In the genomic region with DNA sequence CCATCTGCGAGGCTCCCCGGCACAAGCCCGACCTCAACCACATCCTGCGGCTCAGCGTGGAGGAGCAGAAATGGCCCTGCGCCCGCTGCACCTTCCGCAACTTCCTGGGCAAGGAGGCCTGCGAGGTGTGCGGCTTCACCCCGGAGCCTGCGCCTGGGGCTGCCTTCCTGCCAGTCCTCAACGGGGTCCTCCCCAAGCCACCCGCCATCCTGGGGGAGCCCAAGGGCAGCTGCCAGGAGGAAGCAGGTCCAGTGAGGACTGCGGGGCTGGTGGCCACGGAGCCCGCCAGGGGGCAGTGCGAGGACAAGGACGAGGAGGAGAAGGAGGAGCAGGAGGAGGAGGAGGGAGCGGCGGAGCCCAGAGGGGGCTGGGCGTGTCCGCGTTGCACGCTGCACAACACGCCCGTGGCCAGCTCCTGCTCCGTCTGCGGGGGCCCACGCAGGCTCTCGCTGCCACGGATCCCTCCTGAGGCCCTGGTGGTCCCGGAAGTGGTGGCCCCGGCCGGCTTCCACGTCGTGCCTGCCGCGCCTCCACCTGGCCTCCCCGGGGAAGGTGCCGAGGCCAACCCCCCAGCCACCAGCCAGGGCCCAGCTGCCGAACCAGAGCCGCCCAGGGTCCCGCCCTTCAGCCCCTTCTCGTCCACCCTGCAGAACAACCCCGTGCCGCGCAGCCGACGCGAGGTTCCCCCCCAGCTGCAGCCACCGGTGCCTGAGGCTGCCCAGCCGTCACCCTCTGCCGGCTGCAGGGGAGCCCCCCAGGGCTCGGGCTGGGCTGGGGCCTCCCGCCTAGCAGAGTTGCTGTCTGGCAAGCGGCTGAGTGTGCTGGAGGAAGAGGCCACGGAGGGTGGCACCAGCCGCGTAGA, we compare ENCODE assay signal across 6 cellular contexts. TPM values are rescaled to one million over a fixed set of nuclear protein-coding genes. Genes with fewer than 3 reads are reported as not detected.
DNase-seq lines count a peak whose midpoint lies in the region; ATAC-seq, FAIRE-seq and TF ChIP-seq lines count a peak whose summit lies in the region.

No MANE protein-coding gene starts in this region.

- no peaks in the 10 kb centered on the region for H3K9me1 ChIP-seq in endothelial cell of umbilical vein (replicated peaks; ENCODE audit: control insufficient read depth, extremely low read depth, insufficient read depth, low read length)

- H3K4me3 ChIP-seq in BJ (ENCODE audit: low read depth, low read length), result no peak overlapping the region
- H3K4me3 ChIP-seq in endothelial cell of umbilical vein (replicated peaks in 1 of 3; ENCODE audit: insufficient read depth in 1 of 3, low read depth in 1 of 3, low read length in 3 of 3), result no peak overlapping the region
- no peak overlapping the region for H3K4me3 ChIP-seq in smooth muscle cell

- POLR2A ChIA-PET in BJ (lab: Charles Lee) (no interaction called here), endothelial cell of umbilical vein (lab: Charles Lee) (no interaction called here)

- H3K4me2 ChIP-seq in endothelial cell of umbilical vein (ENCODE audit: insufficient read depth, low read length) (no peak overlapping the region), smooth muscle cell (no peak overlapping the region)

- dilution Hi-C loops in endothelial cell of umbilical vein (cut with MboI; ENCODE audit: extremely low pct_ligation_motif_present, low sequenced_read_pairs), result no loop called here

- H4K20me1 ChIP-seq in endothelial cell of umbilical vein (replicated peaks; ENCODE audit: control insufficient read depth, extremely low read depth, insufficient read depth, low read length) (no peaks in the 10 kb centered on the region), smooth muscle cell (ENCODE audit: low read depth) (peaks cover 54% of the 10 kb centered on the region)

- no peak for TF ChIP-seq POLR2A in endothelial cell of umbilical vein (IDR thresholded peaks at IDR 0.05; ENCODE audit: low read depth, low read length)

- intact Hi-C loops in endothelial cell of umbilical vein (cut with micrococcal nuclease), result no loop called here

- TF ChIP-seq CTCF in BJ (IDR thresholded peaks at IDR 0.05; ENCODE audit: insufficient read depth, low read depth, low read length) (peak; percentile 64), endothelial cell of umbilical vein (IDR thresholded peaks at IDR 0.05; ENCODE audit: extremely low read depth in 1 of 2, insufficient read depth in 1 of 2, low read depth in 1 of 2, low read length in 2 of 2) (peak in 1 of 2 donors; percentile 39), smooth muscle cell (IDR thresholded peaks at IDR 0.05; ENCODE audit: borderline replicate concordance, insufficient read depth, poor library complexity, severe bottlenecking) (peak; percentile 46), GM10266 (IDR thresholded peaks at IDR 0.05; ENCODE audit: control insufficient read depth, insufficient read depth, low read depth, missing control alignments) (no peak)

- no TSS peak for BruUV-seq in endothelial cell of umbilical vein (replicated peaks; lab: Mats Ljungman, UMichigan)

- H3F3A ChIP-seq in smooth muscle cell (ENCODE audit: low read depth), result no peaks in the 10 kb centered on the region

- no peak for DNase-seq in BJ (ENCODE audit: low read depth)
- peak; percentile 34 for DNase-seq in T follicular helper cell (ENCODE audit: low read depth)
- peak; percentile 21 for DNase-seq in endothelial cell of umbilical vein (ENCODE audit: low read depth, low spot score)
- peak; percentile 14 for DNase-seq in smooth muscle cell (lab: John Stamatoyannopoulos, UW; ENCODE audit: unreplicated experiment)
- no peak for DNase-seq in GM10266 (ENCODE audit: extremely low spot score)

- H3K9ac ChIP-seq in endothelial cell of umbilical vein (replicated peaks; ENCODE audit: extremely low read depth, insufficient read depth, low read length), result no peak overlapping the region
- no peak overlapping the region for H3K9ac ChIP-seq in smooth muscle cell (ENCODE audit: low read depth)

- H3K9me3 ChIP-seq in endothelial cell of umbilical vein (replicated peaks; ENCODE audit: control insufficient read depth, insufficient read depth, low read length) (no peaks in the 10 kb centered on the region), smooth muscle cell (replicated peaks; ENCODE audit: low read depth) (no peaks in the 10 kb centered on the region)

- H3K27ac ChIP-seq in endothelial cell of umbilical vein (ENCODE audit: insufficient read depth, low read depth, low read length) (no peak overlapping the region), smooth muscle cell (ENCODE audit: low read depth) (no peak overlapping the region)

- CTCF ChIA-PET in BJ (lab: Yijun Ruan, JAX) (interaction anchor here (1.2 kb wide), 3 partner anchors 41 to 118 kb away, joined by 3 to 4 read pairs (median 3); no protein-coding TSS in a partner anchor), endothelial cell of umbilical vein (lab: Charles Lee) (no interaction called here)

- H3K27me3 ChIP-seq in BJ (ENCODE audit: control insufficient read depth, insufficient read depth, low read length) (no peaks in the 10 kb centered on the region), endothelial cell of umbilical vein (ENCODE audit: control insufficient read depth in 2 of 2, insufficient read depth in 2 of 2, low read length in 2 of 2) (no peaks in the 10 kb centered on the region), smooth muscle cell (ENCODE audit: low read depth) (no peaks in the 10 kb centered on the region)

- H2AFZ ChIP-seq in endothelial cell of umbilical vein (ENCODE audit: low read depth, low read length) (no peak overlapping the region), smooth muscle cell (ENCODE audit: low read depth) (no peak overlapping the region)

- 90% methylated on average over 52 of the region's 60 CpGs for WGBS in smooth muscle cell (ENCODE audit: low lambda C conversion rate)

- H3K79me2 ChIP-seq in endothelial cell of umbilical vein (ENCODE audit: control insufficient read depth, insufficient read depth, low read length), result peaks cover 35% of the 10 kb centered on the region
- peaks cover 6% of the 10 kb centered on the region for H3K79me2 ChIP-seq in smooth muscle cell (ENCODE audit: low read depth)

- ATAC-seq in GM18870 (IDR thresholded peaks at IDR 0.05; ENCODE audit: unreplicated experiment), result no peak

- no peak for FAIRE-seq in endothelial cell of umbilical vein (lab: Jason Lieb, UNC)

- H3K36me3 ChIP-seq in BJ (ENCODE audit: control insufficient read depth, insufficient read depth, low read length) (peaks cover 23% of the 10 kb centered on the region), endothelial cell of umbilical vein (ENCODE audit: control insufficient read depth in 2 of 2, extremely low read depth in 1 of 2, insufficient read depth in 2 of 2, low read length in 2 of 2) (peaks cover 0 to 13% of the 10 kb centered on the region in 2 experiments), smooth muscle cell (ENCODE audit: low read depth) (no peaks in the 10 kb centered on the region)

- no peaks in the 10 kb centered on the region for H3K4me1 ChIP-seq in endothelial cell of umbilical vein (ENCODE audit: control insufficient read depth, extremely low read depth, insufficient read depth, low read length)
- H3K4me1 ChIP-seq in smooth muscle cell (ENCODE audit: low read depth), result no peaks in the 10 kb centered on the region

RNA-seq across cellular contexts. Expression of a gene that starts 13.1 kb away (rescaled TPM):
- polyA plus RNA-seq in BJ (2011; rRNA removed), result not detected in 2 replicates
- polyA minus RNA-seq in BJ (2011; rRNA and poly(A)+ RNA removed), result not detected in 2 replicates
- not detected in 2 replicates for total RNA-seq in endothelial cell of umbilical vein
- polyA plus RNA-seq in endothelial cell of umbilical vein, result not detected in 2 replicates
- polyA plus RNA-seq in endothelial cell of umbilical vein (2011; cell fraction: cytosol; rRNA removed), result not detected in 2 replicates
- not detected in 2 replicates for polyA plus RNA-seq in endothelial cell of umbilical vein (2011; cell fraction: nucleus; rRNA removed)
- polyA plus RNA-seq in endothelial cell of umbilical vein (2012), result not detected in 2 replicates
- polyA minus RNA-seq in endothelial cell of umbilical vein, result not detected in 2 replicates
- not detected for polyA minus RNA-seq in endothelial cell of umbilical vein (2011; cell fraction: cytosol; rRNA and poly(A)+ RNA removed)
- not detected in 2 replicates for polyA minus RNA-seq in endothelial cell of umbilical vein (2011; cell fraction: nucleus; rRNA and poly(A)+ RNA removed)
- total RNA-seq in smooth muscle cell, result not detected in 2 replicates
- polyA plus RNA-seq in smooth muscle cell, result not detected in 2 replicates

RNA-seq across cellular contexts. Expression of a gene that starts 19.6 kb away (rescaled TPM):
- polyA plus RNA-seq in BJ (2011; rRNA removed) (8.4 and 12.9 TPM in 2 replicates), endothelial cell of umbilical vein (33.9 and 48.6 TPM in 2 replicates), smooth muscle cell (18.7 and 23.6 TPM in 2 replicates)
- 6.6 and 11.6 TPM in 2 replicates for polyA minus RNA-seq in BJ (2011; rRNA and poly(A)+ RNA removed)
- total RNA-seq in endothelial cell of umbilical vein (65.0 and 70.1 TPM in 2 replicates), smooth muscle cell (8.6 and 14.7 TPM in 2 replicates)
- polyA plus RNA-seq in endothelial cell of umbilical vein (2011; cell fraction: cytosol; rRNA removed), result 14.6 and 22.7 TPM in 2 replicates
- polyA plus RNA-seq in endothelial cell of umbilical vein (2011; cell fraction: nucleus; rRNA removed), result 63.6 and 68.1 TPM in 2 replicates
- 20.7 and 35.9 TPM in 2 replicates for polyA plus RNA-seq in endothelial cell of umbilical vein (2012)
- polyA minus RNA-seq in endothelial cell of umbilical vein, result 17.2 and 27.8 TPM in 2 replicates
- 47.6 TPM for polyA minus RNA-seq in endothelial cell of umbilical vein (2011; cell fraction: cytosol; rRNA and poly(A)+ RNA removed)
- polyA minus RNA-seq in endothelial cell of umbilical vein (2011; cell fraction: nucleus; rRNA and poly(A)+ RNA removed), result 21.5 and 36.2 TPM in 2 replicates

RNA-seq across cellular contexts. Expression of a gene that starts 19.7 kb away (rescaled TPM):
- polyA plus RNA-seq in BJ (2011; rRNA removed) (0.31 and 0.66 TPM in 2 replicates), endothelial cell of umbilical vein (0.94 and 0.96 TPM in 2 replicates), smooth muscle cell (0.85 and 2.6 TPM in 2 replicates)
- polyA minus RNA-seq in BJ (2011; rRNA and poly(A)+ RNA removed), result 0.15 and 0.24 TPM in 2 replicates
- total RNA-seq in endothelial cell of umbilical vein (0.30 and 0.73 TPM in 2 replicates), smooth muscle cell (0.18 and 0.63 TPM in 2 replicates)
- polyA plus RNA-seq in endothelial cell of umbilical vein (2011; cell fraction: cytosol; rRNA removed), result 0.40 and 0.55 TPM in 2 replicates
- polyA plus RNA-seq in endothelial cell of umbilical vein (2011; cell fraction: nucleus; rRNA removed), result 0.61 and 0.97 TPM in 2 replicates
- 0.44 and 0.56 TPM in 2 replicates for polyA plus RNA-seq in endothelial cell of umbilical vein (2012)
- 0.42 TPM in 1 of 2 replicates, not detected in the other for polyA minus RNA-seq in endothelial cell of umbilical vein
- not detected for polyA minus RNA-seq in endothelial cell of umbilical vein (2011; cell fraction: cytosol; rRNA and poly(A)+ RNA removed)
- 0.34 and 0.38 TPM in 2 replicates for polyA minus RNA-seq in endothelial cell of umbilical vein (2011; cell fraction: nucleus; rRNA and poly(A)+ RNA removed)

RNA-seq across cellular contexts. Expression of a gene that starts 22.6 kb away (rescaled TPM):
- polyA plus RNA-seq in BJ (2011; rRNA removed) (15.4 and 26.6 TPM in 2 replicates), endothelial cell of umbilical vein (66.9 and 82.9 TPM in 2 replicates), smooth muscle cell (45.7 and 51.0 TPM in 2 replicates)
- polyA minus RNA-seq in BJ (2011; rRNA and poly(A)+ RNA removed), result 16.2 and 27.6 TPM in 2 replicates
- total RNA-seq in endothelial cell of umbilical vein (56.8 and 67.7 TPM in 2 replicates), smooth muscle cell (21.0 and 30.1 TPM in 2 replicates)
- polyA plus RNA-seq in endothelial cell of umbilical vein (2011; cell fraction: cytosol; rRNA removed), result 30.5 and 46.1 TPM in 2 replicates
- polyA plus RNA-seq in endothelial cell of umbilical vein (2011; cell fraction: nucleus; rRNA removed), result 108 and 124 TPM in 2 replicates
- 21.3 and 30.6 TPM in 2 replicates for polyA plus RNA-seq in endothelial cell of umbilical vein (2012)
- 42.4 and 65.2 TPM in 2 replicates for polyA minus RNA-seq in endothelial cell of umbilical vein
- polyA minus RNA-seq in endothelial cell of umbilical vein (2011; cell fraction: cytosol; rRNA and poly(A)+ RNA removed), result 51.1 TPM
- polyA minus RNA-seq in endothelial cell of umbilical vein (2011; cell fraction: nucleus; rRNA and poly(A)+ RNA removed), result 30.8 and 49.5 TPM in 2 replicates

RNA-seq across cellular contexts. Expression of a gene that starts 42.7 kb away (rescaled TPM):
- polyA plus RNA-seq in BJ (2011; rRNA removed) (6.5 and 7.6 TPM in 2 replicates), endothelial cell of umbilical vein (12.4 and 16.3 TPM in 2 replicates), smooth muscle cell (27.0 and 28.3 TPM in 2 replicates)
- 6.9 and 7.0 TPM in 2 replicates for polyA minus RNA-seq in BJ (2011; rRNA and poly(A)+ RNA removed)
- total RNA-seq in endothelial cell of umbilical vein (16.7 and 18.8 TPM in 2 replicates), smooth muscle cell (14.7 and 21.2 TPM in 2 replicates)
- 8.3 and 10.9 TPM in 2 replicates for polyA plus RNA-seq in endothelial cell of umbilical vein (2011; cell fraction: cytosol; rRNA removed)
- 13.7 and 15.5 TPM in 2 replicates for polyA plus RNA-seq in endothelial cell of umbilical vein (2011; cell fraction: nucleus; rRNA removed)
- polyA plus RNA-seq in endothelial cell of umbilical vein (2012), result 11.0 and 14.9 TPM in 2 replicates
- 7.6 and 8.3 TPM in 2 replicates for polyA minus RNA-seq in endothelial cell of umbilical vein
- 17.3 TPM for polyA minus RNA-seq in endothelial cell of umbilical vein (2011; cell fraction: cytosol; rRNA and poly(A)+ RNA removed)
- polyA minus RNA-seq in endothelial cell of umbilical vein (2011; cell fraction: nucleus; rRNA and poly(A)+ RNA removed), result 3.1 and 6.3 TPM in 2 replicates

Comparison
In these comparisons a context has a peak if more than half of its experiments do, and no peak if none do; other contexts are left out.
1. DNase-seq: peak in T follicular helper cell (single experiment), endothelial cell of umbilical vein (single experiment) and smooth muscle cell (single experiment); none in BJ (single experiment) and GM10266 (single experiment).